ENCODE assay signal across 28 cellular contexts in genomic region chr7:918118-918425, GRCh38. TPM values are rescaled to one million over a fixed set of nuclear protein-coding genes. Genes with fewer than 3 reads are reported as not detected.
DNase-seq lines count a peak whose midpoint lies in the region; ATAC-seq and TF ChIP-seq lines count a peak whose summit lies in the region.
"Had no signal": no experiment of that assay in that cellular context is flagged by ENCODE, and none has a peak within 500 bp of the region (broad histone marks: within the 10 kb centered on the region; RNA-seq: fewer than 3 reads in every experiment).

No MANE protein-coding gene starts in this region.

- POLR2A ChIA-PET in CD8-positive, alpha-beta memory T cell (lab: Charles Lee), result no interaction called here

- H3K27ac ChIP-seq in CD8-positive, alpha-beta memory T cell (ENCODE audit: low read depth, low read length), result no peak overlapping the region
- no peak overlapping the region for H3K27ac ChIP-seq in lower lobe of right lung
- no peak overlapping the region for H3K27ac ChIP-seq in suprapubic skin
- H3K27ac ChIP-seq: body of pancreas, parathyroid adenoma, PC-9, upper lobe of left lung had no signal

- no peaks in the 10 kb centered on the region for H3K36me3 ChIP-seq in CD8-positive, alpha-beta memory T cell (ENCODE audit: insufficient read depth, low read length)
- H3K36me3 ChIP-seq in lower lobe of right lung, result peaks cover 4% of the 10 kb centered on the region
- no peaks in the 10 kb centered on the region for H3K36me3 ChIP-seq in suprapubic skin

- no peaks in the 10 kb centered on the region for H3K9me3 ChIP-seq in CD8-positive, alpha-beta memory T cell (ENCODE audit: low read length)
- no peaks in the 10 kb centered on the region for H3K9me3 ChIP-seq in lower lobe of right lung
- no peaks in the 10 kb centered on the region for H3K9me3 ChIP-seq in suprapubic skin
- H3K9me3 ChIP-seq: body of pancreas, upper lobe of left lung had no signal

- H3K27me3 Mint-ChIP-seq in CD8-positive, alpha-beta memory T cell, result no peaks in the 10 kb centered on the region

- H3K27ac Mint-ChIP-seq in CD8-positive, alpha-beta memory T cell, result peak overlapping the region in 5 of 8 donors; percentile 36 to 82 (median 66)
- H3K27ac Mint-ChIP-seq: endodermal cell; T-helper 2 cell treated with Interferon-gamma antibody and Interleukin-4, amounts not matched to agents 5 μg/mL and 100 μg/mL, for 36 hours had no signal

- H3K27me3 ChIP-seq in CD8-positive, alpha-beta memory T cell (ENCODE audit: insufficient read depth, low read length, poor library complexity, severe bottlenecking), result no peaks in the 10 kb centered on the region
- no peaks in the 10 kb centered on the region for H3K27me3 ChIP-seq in lower lobe of right lung (ENCODE audit: low read depth)
- peaks cover 11% of the 10 kb centered on the region for H3K27me3 ChIP-seq in suprapubic skin
- H3K27me3 ChIP-seq: body of pancreas, upper lobe of left lung had no signal

- no peak for TF ChIP-seq CTCF in lower lobe of right lung (IDR thresholded peaks at IDR 0.05)
- TF ChIP-seq CTCF in suprapubic skin (IDR thresholded peaks at IDR 0.05), result no peak
- no peak for TF ChIP-seq CTCF in omental fat pad (IDR thresholded peaks at IDR 0.05)

- H3K36me3 Mint-ChIP-seq in CD8-positive, alpha-beta memory T cell, result peaks cover 0 to 1% (median 0%) of the 10 kb centered on the region in 3 donors
- H3K36me3 Mint-ChIP-seq: CD4-positive, CD25-positive, alpha-beta regulatory T cell had no signal

- H3K4me3 Mint-ChIP-seq in CD8-positive, alpha-beta memory T cell, result no peak overlapping the region
- H3K4me3 Mint-ChIP-seq: endodermal cell; neural crest cell; T-helper 2 cell treated with Interferon-gamma antibody and Interleukin-4, amounts not matched to agents 5 μg/mL and 100 μg/mL, for 36 hours had no signal

- TF ChIP-seq POLR2A in suprapubic skin (IDR thresholded peaks at IDR 0.05), result no peak

- peaks cover 23 to 44% (median 24%) of the 10 kb centered on the region in 3 donors for H3K4me1 Mint-ChIP-seq in CD8-positive, alpha-beta memory T cell
- H3K4me1 Mint-ChIP-seq: endodermal cell had no signal

- no peak for TF ChIP-seq EP300 in suprapubic skin (IDR thresholded peaks at IDR 0.05)

- WGBS in suprapubic skin, result 84% methylated on average over 9 of the region's 9 CpGs

- no peaks in the 10 kb centered on the region for H3K9me3 Mint-ChIP-seq in CD8-positive, alpha-beta memory T cell
- H3K9me3 Mint-ChIP-seq: CD4-positive, CD25-positive, alpha-beta regulatory T cell; endodermal cell; neural crest cell; T-helper 2 cell treated with Interferon-gamma antibody and Interleukin-4, amounts not matched to agents 5 μg/mL and 100 μg/mL, for 36 hours had no signal

- ATAC-seq in lower lobe of right lung, result no peak
- ATAC-seq in omental fat pad (ENCODE audit: low FRiP score), result no peak
- ATAC-seq in HG03378 (IDR thresholded peaks at IDR 0.05; ENCODE audit: unreplicated experiment), result no peak
- ATAC-seq: body of pancreas, esophagus mucosa, sciatic nerve had no signal

- intact Hi-C loops in lower lobe of right lung (cut with DNase I), result no loop called here

- H3K4me1 ChIP-seq in CD8-positive, alpha-beta memory T cell (ENCODE audit: insufficient read depth, low read length), result peaks cover 18% of the 10 kb centered on the region
- H3K4me1 ChIP-seq in lower lobe of right lung, result peaks cover 13% of the 10 kb centered on the region
- H3K4me1 ChIP-seq in suprapubic skin, result peaks cover 33% of the 10 kb centered on the region
- H3K4me1 ChIP-seq: parathyroid adenoma had no signal

- CTCF ChIA-PET in CD8-positive, alpha-beta memory T cell (lab: Charles Lee), result no interaction called here

- no peak overlapping the region for H3K4me3 ChIP-seq in CD8-positive, alpha-beta memory T cell (ENCODE audit: low read length)
- H3K4me3 ChIP-seq in lower lobe of right lung, result no peak overlapping the region
- no peak overlapping the region for H3K4me3 ChIP-seq in suprapubic skin
- H3K4me3 ChIP-seq: body of pancreas, PC-9, upper lobe of left lung had no signal

- DNase-seq in activated effector memory CD4-positive, alpha-beta T cell treated with anti-CD3 and anti-CD28 coated beads, Interleukin-2, amount 50 U/mL, for 16 hours, result peak; percentile 54
- DNase-seq in activated effector memory CD4-positive, alpha-beta T cell treated with Interleukin-2 at 50 U/mL for 16 hours, result no peak
- peak in 1 of 5 donors; percentile 14 for DNase-seq in CD8-positive, alpha-beta memory T cell
- DNase-seq in lower lobe of right lung (peak; percentile 23), suprapubic skin (ENCODE audit: low spot score in 2 of 2) (peak; percentile 46 to 56), omental fat pad (ENCODE audit: low spot score) (no peak), Kasumi-1 (lab: John Stamatoyannopoulos, UW) (no peak)
- DNase-seq: activated CD8-positive, alpha-beta memory T cell treated with anti-CD3 and anti-CD28 coated beads for 24 hours; activated gamma-delta T cell; CD4-positive, CD25-positive, alpha-beta regulatory T cell; dermis blood vessel endothelial cell; endodermal cell; IMR-90; NCI-H146; NCI-H2107; NCI-H345; NCI-H69; PC-9; SIG-M5; stimulated activated CD4-positive, alpha-beta T cell treated with anti-CD3 and anti-CD28 coated beads, Interleukin-4, amount 100 ng/mL, for 4 hours had no signal

RNA-seq across cellular contexts. Expression of gene ADAP1, which starts 36.4 kb away (rescaled TPM):
- total RNA-seq in CD8-positive, alpha-beta memory T cell, result 10 to 100 TPM; 67.7 to 77.3 TPM
- polyA plus RNA-seq in CD8-positive, alpha-beta memory T cell, result 37.7 TPM
- total RNA-seq in lower lobe of right lung, result 33.9 TPM
- total RNA-seq in suprapubic skin, result 1 to 10 TPM; 4.1 to 9.1 (median 6.3) TPM
- total RNA-seq in omental fat pad, result 10 to 100 TPM in 3 of 4 donors, 1 to 10 TPM in 1; 6.7 to 21.7 (median 14.4) TPM

RNA-seq across cellular contexts. Expression of gene GET4, which starts 41.7 kb away (rescaled TPM):
- total RNA-seq in CD8-positive, alpha-beta memory T cell, result 10 to 100 TPM; 39.9 to 44.9 TPM
- 33.6 TPM for polyA plus RNA-seq in CD8-positive, alpha-beta memory T cell
- total RNA-seq in lower lobe of right lung, result 31.7 TPM
- 10 to 100 TPM; 27.7 to 58.2 (median 47.8) TPM for total RNA-seq in suprapubic skin
- total RNA-seq in omental fat pad, result 10 to 100 TPM; 18.7 to 28.5 (median 23.5) TPM

RNA-seq across cellular contexts. Expression of gene COX19, which starts 57.3 kb away (rescaled TPM):
- 10 to 100 TPM; 18.9 to 21.3 TPM for total RNA-seq in CD8-positive, alpha-beta memory T cell
- polyA plus RNA-seq in CD8-positive, alpha-beta memory T cell, result 25.9 TPM
- total RNA-seq in lower lobe of right lung (12.9 TPM), suprapubic skin (10 to 100 TPM; 11.6 to 55.2 (median 13.2) TPM), omental fat pad (10 to 100 TPM in 2 of 4 donors, 1 to 10 TPM in 2; 8.1 to 16.9 (median 10.0) TPM)

Comparison
In these comparisons a context has a peak if more than half of its experiments do, and no peak if none do; other contexts are left out.
1. DNase-seq: peak in activated effector memory CD4-positive, alpha-beta T cell treated with anti-CD3 and anti-CD28 coated beads, Interleukin-2, amount 50 U/mL, for 16 hours (single experiment), lower lobe of right lung (single experiment) and suprapubic skin (2 of 2); none in activated effector memory CD4-positive, alpha-beta T cell treated with Interleukin-2 at 50 U/mL for 16 hours (single experiment), omental fat pad (single experiment) and Kasumi-1 (0 of 2).